In the genomic region with DNA sequence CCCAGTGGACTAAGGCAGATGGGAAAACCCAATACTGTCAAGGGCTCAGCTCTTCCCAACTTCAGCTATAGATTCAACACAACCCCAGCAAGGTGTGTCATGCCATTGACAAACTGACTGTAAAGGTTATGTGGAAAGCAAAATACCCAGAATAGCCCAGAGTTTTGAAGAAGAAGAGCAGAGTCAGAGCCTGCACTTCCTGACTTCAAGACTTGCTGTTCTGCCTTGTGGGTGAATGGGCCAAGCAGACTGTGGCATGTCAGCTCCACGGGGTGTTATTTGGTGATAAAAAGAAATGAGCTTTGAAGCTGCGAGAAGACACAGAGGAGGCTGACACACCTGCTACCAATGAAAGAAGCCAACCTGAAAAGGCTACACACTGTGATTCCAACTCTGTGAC, we compare ENCODE assay signal across 16 cellular contexts.
DNase-seq lines count a peak whose midpoint lies in the region; ATAC-seq, FAIRE-seq and TF ChIP-seq lines count a peak whose summit lies in the region.
"Had no signal": no experiment of that assay in that cellular context is flagged by ENCODE, and none has a peak within 500 bp of the region (broad histone marks: within the 10 kb centered on the region; RNA-seq: fewer than 3 reads in every experiment).

No MANE protein-coding gene starts in this region.

- peaks cover 11% of the 10 kb centered on the region for H3K9me3 Mint-ChIP-seq in activated CD4-positive, alpha-beta T cell treated with anti-CD3 and anti-CD28 coated beads for 36 hours (ENCODE audit: low read depth)
- H3K9me3 Mint-ChIP-seq in activated CD4-positive, alpha-beta T cell treated with anti-CD3 and anti-CD28 coated beads, Interleukin-2, amount 10 ng/mL, durations not matched to agents 7 days and 5 days = peaks cover 10% of the 10 kb centered on the region

- H3K4me3 ChIP-seq in bronchial epithelial cell (ENCODE audit: low read depth, low read length) (no peak overlapping the region), osteoblast (ENCODE audit: insufficient read depth, low read length) (no peak overlapping the region)
- H3K4me3 ChIP-seq: BLaER1, MG63 had no signal

- H3K36me3 ChIP-seq in bronchial epithelial cell (ENCODE audit: control insufficient read depth, insufficient read depth, low read length) (peaks cover 4% of the 10 kb centered on the region), osteoblast (ENCODE audit: insufficient read depth, low read length) (peaks cover 4% of the 10 kb centered on the region)
- H3K36me3 ChIP-seq: MG63 had no signal

- ATAC-seq in activated CD4-positive, alpha-beta T cell treated with anti-CD3 and anti-CD28 coated beads for 36 hours = peak; percentile 30
- no peak for ATAC-seq in HG03469 (IDR thresholded peaks at IDR 0.05; ENCODE audit: unreplicated experiment)
- ATAC-seq in GM19395 (IDR thresholded peaks at IDR 0.05; ENCODE audit: unreplicated experiment) = no peak
- ATAC-seq: CD8-positive, alpha-beta T cell had no signal

- intact Hi-C loops in activated CD4-positive, alpha-beta T cell treated with anti-CD3 and anti-CD28 coated beads for 36 hours (cut with DNase I, micrococcal nuclease) = no loop called here

- peaks cover 12% of the 10 kb centered on the region for H3K36me3 Mint-ChIP-seq in activated CD4-positive, alpha-beta T cell treated with anti-CD3 and anti-CD28 coated beads for 36 hours (ENCODE audit: low read depth)
- H3K36me3 Mint-ChIP-seq in activated CD4-positive, alpha-beta T cell treated with anti-CD3 and anti-CD28 coated beads, Interleukin-2, amount 10 ng/mL, durations not matched to agents 7 days and 5 days (ENCODE audit: low read depth) = peaks cover 5% of the 10 kb centered on the region

- H3K4me1 ChIP-seq in osteoblast (ENCODE audit: insufficient read depth, low read length) = peaks cover 15% of the 10 kb centered on the region

- no peak overlapping the region for H3K4me3 Mint-ChIP-seq in activated CD4-positive, alpha-beta T cell treated with anti-CD3 and anti-CD28 coated beads for 36 hours
- H3K4me3 Mint-ChIP-seq in activated CD4-positive, alpha-beta T cell treated with anti-CD3 and anti-CD28 coated beads, Interleukin-2, amount 10 ng/mL, durations not matched to agents 7 days and 5 days = no peak overlapping the region
- H3K4me3 Mint-ChIP-seq: CD8-positive, alpha-beta T cell; H9 had no signal

- no peak overlapping the region for H2AFZ ChIP-seq in osteoblast (ENCODE audit: low read length)

- peak; percentile 7 for FAIRE-seq in bronchial epithelial cell (lab: Jason Lieb, UNC)

- TF ChIP-seq CTCF in bronchial epithelial cell (IDR thresholded peaks at IDR 0.05; ENCODE audit: insufficient read depth, low read length, severe bottlenecking) = no peak
- TF ChIP-seq CTCF in osteoblast (IDR thresholded peaks at IDR 0.05; ENCODE audit: extremely low read depth, low read depth, low read length) = no peak

- H3K27me3 Mint-ChIP-seq in activated CD4-positive, alpha-beta T cell treated with anti-CD3 and anti-CD28 coated beads for 36 hours = no peaks in the 10 kb centered on the region
- H3K27me3 Mint-ChIP-seq in activated CD4-positive, alpha-beta T cell treated with anti-CD3 and anti-CD28 coated beads, Interleukin-2, amount 10 ng/mL, durations not matched to agents 7 days and 5 days = no peaks in the 10 kb centered on the region

- POLR2A ChIA-PET in activated CD4-positive, alpha-beta T cell treated with anti-CD3 and anti-CD28 coated beads for 36 hours (lab: Charles Lee) = no interaction called here
- POLR2A ChIA-PET in activated CD4-positive, alpha-beta T cell treated with anti-CD3 and anti-CD28 coated beads, Interleukin-2, amount 10 ng/mL, durations not matched to agents 7 days and 5 days (lab: Charles Lee) = no interaction called here

- no peak overlapping the region for H3K27ac ChIP-seq in osteoblast (ENCODE audit: low read depth, low read length)
- H3K27ac ChIP-seq: BLaER1 had no signal

- no peak overlapping the region for H3K27ac Mint-ChIP-seq in activated CD4-positive, alpha-beta T cell treated with anti-CD3 and anti-CD28 coated beads for 36 hours
- H3K27ac Mint-ChIP-seq in activated CD4-positive, alpha-beta T cell treated with anti-CD3 and anti-CD28 coated beads, Interleukin-2, amount 10 ng/mL, durations not matched to agents 7 days and 5 days = no peak overlapping the region
- H3K27ac Mint-ChIP-seq: CD8-positive, alpha-beta T cell; H9 had no signal

- CTCF ChIA-PET in activated CD4-positive, alpha-beta T cell treated with anti-CD3 and anti-CD28 coated beads for 36 hours (lab: Charles Lee) = no interaction called here
- CTCF ChIA-PET in activated CD4-positive, alpha-beta T cell treated with anti-CD3 and anti-CD28 coated beads, Interleukin-2, amount 10 ng/mL, durations not matched to agents 7 days and 5 days (lab: Charles Lee) = interaction anchor here (1.3 to 1.4 kb wide), 2 partner anchors 10 to 42 kb away, joined by 5 read pairs; no protein-coding TSS in a partner anchor

- no peaks in the 10 kb centered on the region for H3K4me1 Mint-ChIP-seq in activated CD4-positive, alpha-beta T cell treated with anti-CD3 and anti-CD28 coated beads for 36 hours
- peaks cover 9% of the 10 kb centered on the region for H3K4me1 Mint-ChIP-seq in activated CD4-positive, alpha-beta T cell treated with anti-CD3 and anti-CD28 coated beads, Interleukin-2, amount 10 ng/mL, durations not matched to agents 7 days and 5 days

- H3K27me3 ChIP-seq in bronchial epithelial cell (ENCODE audit: control insufficient read depth, insufficient read depth, low read length) (no peaks in the 10 kb centered on the region), osteoblast (ENCODE audit: insufficient read depth, low read length) (no peaks in the 10 kb centered on the region)
- H3K27me3 ChIP-seq: BLaER1, MG63 had no signal

- H4K20me1 ChIP-seq in osteoblast (ENCODE audit: insufficient read depth, low read length) = no peaks in the 10 kb centered on the region

- no peak for DNase-seq in activated CD4-positive, alpha-beta T cell treated with anti-CD3 and anti-CD28 coated beads for 36 hours
- DNase-seq in activated CD4-positive, alpha-beta T cell treated with anti-CD3 and anti-CD28 coated beads, Interleukin-2, amount 10 ng/mL, durations not matched to agents 7 days and 5 days = no peak
- DNase-seq in Ammon's horn (ENCODE audit: low spot score) (peak; percentile 0), bronchial epithelial cell (ENCODE audit: low read depth) (no peak), osteoblast (ENCODE audit: insufficient read length, low spot score, missing footprints) (peak; percentile 55), cerebellar cortex (ENCODE audit: low spot score) (no peak)
- DNase-seq: 8988T; CD8-positive, alpha-beta T cell; Karpas-422; MG63; NCI-H1092; NCI-H69 had no signal

- H3K9me3 ChIP-seq in osteoblast (ENCODE audit: low read depth, low read length) = no peaks in the 10 kb centered on the region

- H3K79me2 ChIP-seq in osteoblast (ENCODE audit: insufficient read depth, low read length) = no peaks in the 10 kb centered on the region

- H3K4me2 ChIP-seq in osteoblast (ENCODE audit: insufficient read depth, low read length) = no peak overlapping the region
- H3K4me2 ChIP-seq: BLaER1 had no signal

Comparison
In these comparisons a context has a peak if more than half of its experiments do, and no peak if none do; other contexts are left out.
1. DNase-seq: peak in Ammon's horn (single experiment) and osteoblast (single experiment); none in activated CD4-positive, alpha-beta T cell treated with anti-CD3 and anti-CD28 coated beads for 36 hours (single experiment), activated CD4-positive, alpha-beta T cell treated with anti-CD3 and anti-CD28 coated beads, Interleukin-2, amount 10 ng/mL, durations not matched to agents 7 days and 5 days (single experiment), bronchial epithelial cell (single experiment) and cerebellar cortex (single experiment).